8 cellular contexts compared by ENCODE assay signal in the genomic region with DNA sequence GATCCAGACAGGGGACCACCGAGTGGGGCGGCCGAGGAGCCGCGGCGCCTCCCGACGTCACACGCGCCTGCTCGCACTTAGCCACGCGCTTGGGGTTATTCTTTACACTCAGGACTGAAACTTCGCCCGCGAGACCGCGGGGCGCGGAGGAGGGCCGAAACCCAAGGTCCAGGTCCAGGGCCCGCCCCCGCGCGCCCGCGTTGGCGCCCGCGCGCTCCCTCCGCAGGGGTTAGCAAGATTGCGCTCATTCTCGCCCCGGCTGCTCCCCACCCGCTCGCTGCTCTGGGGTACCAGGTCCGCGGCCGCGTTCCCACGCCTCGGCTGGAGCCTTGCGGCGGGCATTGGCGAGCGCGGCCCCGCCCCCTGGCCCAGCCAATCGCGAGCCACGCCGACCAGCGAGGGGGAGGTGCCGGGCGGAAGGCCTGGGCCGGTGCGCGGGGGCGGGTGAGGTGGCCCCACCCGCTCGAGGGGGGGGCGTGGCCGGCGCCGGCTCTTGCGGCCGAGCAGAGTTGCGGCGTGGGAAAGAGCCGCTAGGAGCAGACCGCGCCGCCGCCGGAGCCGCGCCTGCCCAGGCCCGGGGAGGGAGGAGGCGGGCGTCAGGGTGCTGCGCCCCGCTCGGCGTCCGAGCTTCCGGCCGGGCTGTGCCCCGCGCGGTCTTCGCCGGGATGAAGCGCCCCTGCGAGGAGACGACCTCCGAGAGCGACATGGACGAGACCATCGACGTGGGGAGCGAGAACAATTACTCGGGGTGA. TPM values are rescaled to one million over a fixed set of nuclear protein-coding genes. Genes with fewer than 3 reads are reported as not detected.
A peak's percentile ranks its signal among the peaks of the same experiment; 100 is the strongest.
DNase-seq lines count a peak whose midpoint lies in the region; ATAC-seq and TF ChIP-seq lines count a peak whose summit lies in the region.

A gene (plus strand): TSS at position 521 of the 752 bp plus-strand sequence. CDS start 145 bp downstream, at position 666.

- peaks cover 28% of the 10 kb centered on the region for H3K4me1 ChIP-seq in mammary epithelial cell (ENCODE audit: insufficient read depth, low read length)
- peaks cover 3 to 28% (median 17%) of the 10 kb centered on the region in 3 donors for H3K4me1 ChIP-seq in skeletal muscle tissue (ENCODE audit: control insufficient read depth in 3 of 3, insufficient read depth in 3 of 3, low read length in 3 of 3)

- WGBS in mammary epithelial cell (ENCODE audit: low coverage, missing lambda C conversion rate) = 2% methylated on average over 10 of the region's 103 CpGs

- no TSS peak for BruUV-seq in mammary epithelial cell (replicated peaks; lab: Mats Ljungman, UMichigan)

- intact Hi-C loops in mammary epithelial cell (cut with micrococcal nuclease) = no loop called here

- H3K4me3 ChIP-seq in mammary epithelial cell (replicated peaks in 1 of 3; ENCODE audit: insufficient read depth in 1 of 3, low read depth in 2 of 3, low read length in 3 of 3) = peak within 1 kb of the TSS; percentile 50 to 69 (median 68)
- peak within 1 kb of the TSS; percentile 89 to 92 (median 91) for H3K4me3 ChIP-seq in skeletal muscle tissue (ENCODE audit: low read length in 3 of 3)

- no peaks in the 10 kb centered on the region for H4K20me1 ChIP-seq in mammary epithelial cell (ENCODE audit: insufficient read depth, low read length)

- peak within 1 kb of the TSS; percentile 74 for H3K27ac Mint-ChIP-seq in WTC11

- H3K27me3 Mint-ChIP-seq in WTC11 (ENCODE audit: low read depth) = peaks cover 28% of the 10 kb centered on the region

- H3K36me3 Mint-ChIP-seq in WTC11 = no peaks in the 10 kb centered on the region

- peak; percentile 90 to 93 (median 92) for DNase-seq in NCI-H1417 (lab: John Stamatoyannopoulos, UW)
- DNase-seq in NCI-H1417 treated with DMSO at 0.1 percent for 48 hours (lab: John Stamatoyannopoulos, UW) = no peak
- peak; percentile 69 to 79 for DNase-seq in NCI-H2081 (lab: John Stamatoyannopoulos, UW)
- DNase-seq in WTC11 (ENCODE audit: low spot score) = peak; percentile 89
- peak; percentile 86 for DNase-seq in mammary epithelial cell
- peak; percentile 95 for DNase-seq in iPS-NIHi11 (ENCODE audit: low spot score)

- no peak within 1 kb of the TSS for H3K27ac ChIP-seq in mammary epithelial cell (ENCODE audit: insufficient read depth, low read depth, low read length)
- peak within 1 kb of the TSS; percentile 98 for H3K27ac ChIP-seq in skeletal muscle tissue (ENCODE audit: low read depth, low read length)

- dilution Hi-C loops in mammary epithelial cell (cut with HindIII; ENCODE audit: low sequenced_read_pairs) = no loop called here

- peak within 1 kb of the TSS; percentile 95 for H3K4me3 Mint-ChIP-seq in WTC11

- H3K79me2 ChIP-seq in mammary epithelial cell (ENCODE audit: insufficient read depth, low read length) = no peaks in the 10 kb centered on the region

- peaks cover 65% of the 10 kb centered on the region for H3K4me1 Mint-ChIP-seq in WTC11

- H3K9me3 ChIP-seq in mammary epithelial cell (replicated peaks; ENCODE audit: insufficient read depth, low read length) = no peaks in the 10 kb centered on the region
- no peaks in the 10 kb centered on the region for H3K9me3 ChIP-seq in skeletal muscle tissue (ENCODE audit: control insufficient read depth in 3 of 3, low read length in 3 of 3)

- no peak within 1 kb of the TSS for H3K9ac ChIP-seq in mammary epithelial cell (ENCODE audit: insufficient read depth, low read length)
- peak within 1 kb of the TSS; percentile 88 to 98 (median 94) for H3K9ac ChIP-seq in skeletal muscle tissue (ENCODE audit: low read depth in 1 of 3, low read length in 3 of 3)

- in situ Hi-C loops in mammary epithelial cell (cut with MboI; ENCODE audit: low sequenced_read_pairs in 2 of 2) = no loop called here

- peak; percentile 76 for ATAC-seq in HG02973 (IDR thresholded peaks at IDR 0.05; ENCODE audit: unreplicated experiment)
- ATAC-seq in WTC11 = peak; percentile 67

- H3K4me2 ChIP-seq in mammary epithelial cell (ENCODE audit: insufficient read depth, low read depth, low read length) = peak within 1 kb of the TSS; percentile 100

- POLR2A ChIA-PET in WTC11 (lab: Charles Lee) = interaction anchor here (1.0 kb wide), 1 partner anchor 49 kb away, joined by 3 read pairs; no protein-coding TSS in a partner anchor

- CTCF ChIA-PET in WTC11 (lab: Charles Lee) (interaction anchor here (1.2 kb wide), 2 partner anchors 10 to 41 kb away, joined by 3 read pairs; no protein-coding TSS in a partner anchor), mammary epithelial cell (lab: Charles Lee; ENCODE audit: low non-redundant PET) (no interaction called here)

- peaks cover 55% of the 10 kb centered on the region for H3K27me3 ChIP-seq in mammary epithelial cell (ENCODE audit: insufficient read depth, low read length)
- H3K27me3 ChIP-seq in skeletal muscle tissue (ENCODE audit: control insufficient read depth in 3 of 3, insufficient read depth in 3 of 3, low read length in 3 of 3) = peaks cover 0 to 2% (median 0%) of the 10 kb centered on the region in 3 donors

- no peaks in the 10 kb centered on the region for H3K36me3 ChIP-seq in mammary epithelial cell (ENCODE audit: insufficient read depth, low read length)
- H3K36me3 ChIP-seq in skeletal muscle tissue (ENCODE audit: control insufficient read depth in 3 of 3, insufficient read depth in 3 of 3, low read length in 3 of 3) = peaks cover 0 to 2% (median 0%) of the 10 kb centered on the region in 3 donors

- peak within 1 kb of the TSS; percentile 96 for H2AFZ ChIP-seq in mammary epithelial cell (ENCODE audit: low read depth, low read length)

- TF ChIP-seq CTCF in WTC11 (IDR thresholded peaks at IDR 0.05) (no peak), mammary epithelial cell (conservative IDR thresholded peaks at IDR 0.05 in 1 of 2, IDR thresholded peaks at IDR 0.05 in 1 of 2; ENCODE audit: extremely low read depth in 1 of 2, insufficient read depth in 1 of 2, low read depth in 1 of 2, low read length in 2 of 2) (no peak)

- no peaks in the 10 kb centered on the region for H3K9me3 Mint-ChIP-seq in WTC11

TF ChIP-seq in WTC11, 78 proteins besides CTCF, POLR2A, EP300 and RAD21 (continues in another document):
- TF ChIP-seq, protein P1, sequence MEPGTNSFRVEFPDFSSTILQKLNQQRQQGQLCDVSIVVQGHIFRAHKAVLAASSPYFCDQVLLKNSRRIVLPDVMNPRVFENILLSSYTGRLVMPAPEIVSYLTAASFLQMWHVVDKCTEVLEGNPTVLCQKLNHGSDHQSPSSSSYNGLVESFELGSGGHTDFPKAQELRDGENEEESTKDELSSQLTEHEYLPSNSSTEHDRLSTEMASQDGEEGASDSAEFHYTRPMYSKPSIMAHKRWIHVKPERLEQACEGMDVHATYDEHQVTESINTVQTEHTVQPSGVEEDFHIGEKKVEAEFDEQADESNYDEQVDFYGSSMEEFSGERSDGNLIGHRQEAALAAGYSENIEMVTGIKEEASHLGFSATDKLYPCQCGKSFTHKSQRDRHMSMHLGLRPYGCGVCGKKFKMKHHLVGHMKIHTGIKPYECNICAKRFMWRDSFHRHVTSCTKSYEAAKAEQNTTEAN (CRISPR knock-in tag; IDR thresholded peaks at IDR 0.05) = peak; percentile 75; the same call in 1 of the 2 replicates
- no peak for TF ChIP-seq GRHL2 (CRISPR knock-in tag; IDR thresholded peaks at IDR 0.05; ENCODE audit: insufficient replicate concordance, severe bottlenecking)
- no peak for TF ChIP-seq SMAD3 (CRISPR knock-in tag; IDR thresholded peaks at IDR 0.05; ENCODE audit: borderline replicate concordance)
- no peak; the same call in 1 of the 2 replicates for TF ChIP-seq CREM (CRISPR knock-in tag; IDR thresholded peaks at IDR 0.05)
- peak; percentile 85; the same call in 1 of the 2 replicates for TF ChIP-seq ZNF138 (CRISPR knock-in tag; conservative IDR thresholded peaks at IDR 0.05)
- TF ChIP-seq ATF1 (CRISPR knock-in tag; IDR thresholded peaks at IDR 0.05) = no peak
- TF ChIP-seq, protein P2, sequence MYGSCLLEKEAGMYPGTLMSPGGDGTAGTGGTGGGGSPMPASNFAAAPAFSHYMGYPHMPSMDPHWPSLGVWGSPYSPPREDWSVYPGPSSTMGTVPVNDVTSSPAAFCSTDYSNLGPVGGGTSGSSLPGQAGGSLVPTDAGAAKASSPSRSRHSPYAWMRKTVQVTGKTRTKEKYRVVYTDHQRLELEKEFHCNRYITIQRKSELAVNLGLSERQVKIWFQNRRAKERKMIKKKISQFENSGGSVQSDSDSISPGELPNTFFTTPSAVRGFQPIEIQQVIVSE (CRISPR knock-in tag; IDR thresholded peaks at IDR 0.05; ENCODE audit: borderline replicate concordance) = no peak
- TF ChIP-seq, protein P3, sequence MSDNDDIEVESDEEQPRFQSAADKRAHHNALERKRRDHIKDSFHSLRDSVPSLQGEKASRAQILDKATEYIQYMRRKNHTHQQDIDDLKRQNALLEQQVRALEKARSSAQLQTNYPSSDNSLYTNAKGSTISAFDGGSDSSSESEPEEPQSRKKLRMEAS (CRISPR knock-in tag; IDR thresholded peaks at IDR 0.05) = no peak; the same call in 1 of the 2 replicates
- no peak for TF ChIP-seq NR1H2 (CRISPR knock-in tag; IDR thresholded peaks at IDR 0.05)
- peak; percentile 77 for TF ChIP-seq FOXK1 (CRISPR knock-in tag; IDR thresholded peaks at IDR 0.05)
- 0 out of 2 replicates have a peak, but pooled peaks have one; percentile 36 for TF ChIP-seq ZBTB21 (CRISPR knock-in tag; IDR thresholded peaks at IDR 0.05; ENCODE audit: borderline replicate concordance)
- peak; percentile 31; the same call in 1 of the 2 replicates for TF ChIP-seq TCF7 (CRISPR knock-in tag; IDR thresholded peaks at IDR 0.05; ENCODE audit: low read depth)

RNA-seq across cellular contexts. Expression of the gene that starts here (rescaled TPM):
- total RNA-seq in WTC11 (2021) (10.6 to 12.3 TPM (median 11.5 TPM) in 3 replicates), mammary epithelial cell (under 1 TPM in 1 of 2 donors, not detected in 1; 0.17 TPM), skeletal muscle tissue (7.3 TPM)
- not detected for polyA plus RNA-seq in mammary epithelial cell
- not detected for polyA minus RNA-seq in mammary epithelial cell

Comparison
In these comparisons a context has a peak if more than half of its experiments do, and no peak if none do; other contexts are left out.
1. Peak in DNase-seq, H3K4me3 ChIP-seq and H3K4me2 ChIP-seq in mammary epithelial cell; RNA of the gene not detected or under 1 TPM.